ENCODE assay signal across 8 cellular contexts in the genomic region with DNA sequence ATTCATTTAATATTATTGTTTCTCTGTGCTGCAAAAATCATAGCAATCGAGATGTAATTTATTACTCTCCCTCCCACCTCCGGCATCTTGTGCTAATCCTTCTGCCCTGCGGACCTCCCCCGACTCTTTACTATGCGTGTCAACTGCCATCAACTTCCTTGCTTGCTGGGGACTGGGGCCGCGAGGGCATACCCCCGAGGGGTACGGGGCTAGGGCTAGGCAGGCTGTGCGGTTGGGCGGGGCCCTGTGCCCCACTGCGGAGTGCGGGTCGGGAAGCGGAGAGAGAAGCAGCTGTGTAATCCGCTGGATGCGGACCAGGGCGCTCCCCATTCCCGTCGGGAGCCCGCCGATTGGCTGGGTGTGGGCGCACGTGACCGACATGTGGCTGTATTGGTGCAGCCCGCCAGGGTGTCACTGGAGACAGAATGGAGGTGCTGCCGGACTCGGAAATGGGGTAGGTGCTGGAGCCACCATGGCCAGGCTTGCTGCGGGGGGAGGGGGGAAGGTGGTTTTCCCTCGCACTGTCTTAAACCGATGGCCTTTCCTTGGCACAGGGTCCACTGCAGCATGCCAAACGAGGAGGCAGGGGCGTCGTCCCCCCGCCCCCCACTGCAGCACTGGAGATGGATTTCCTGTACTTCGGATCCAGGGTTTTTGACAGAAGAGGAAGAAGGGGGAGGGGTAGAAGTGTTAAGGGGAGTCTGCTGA. TPM values are rescaled to one million over a fixed set of nuclear protein-coding genes. Genes with fewer than 3 reads are reported as not detected.
DNase-seq lines count a peak whose midpoint lies in the region; ATAC-seq and TF ChIP-seq lines count a peak whose summit lies in the region.

A gene (plus strand): TSS at position 414 of the 708 bp plus-strand sequence. CDS start 17,006 bp downstream, outside the sequence.

- H3K4me1 ChIP-seq in ACC112 (ENCODE audit: control insufficient read depth, insufficient read depth, low read length, unreplicated experiment) (peaks cover 18% of the 10 kb centered on the region), spleen (peaks cover 12 to 63% (median 30%) of the 10 kb centered on the region in 6 donors)

- H3K27ac ChIP-seq in ACC112 (ENCODE audit: low read depth, low read length) (peak within 1 kb of the TSS; percentile 34), spleen (peak within 1 kb of the TSS in 7 of 8 donors; percentile 47 to 86 (median 73))

- no peaks in the 10 kb centered on the region for H3K9me3 ChIP-seq in spleen

- peak; percentile 50 for DNase-seq in NCI-H345 (lab: John Stamatoyannopoulos, UW)
- peak; percentile 51 for DNase-seq in activated CD4-positive, CD25-positive, alpha-beta regulatory T cell treated with anti-CD3 and anti-CD28 coated beads, Interleukin-2, amount 50 U/mL, for 16 hours (ENCODE audit: low read depth, low spot score)
- DNase-seq in central memory CD4-positive, alpha-beta T cell = peak; percentile 78
- peak; percentile 93 for DNase-seq in iris pigment epithelial cell (ENCODE audit: low read depth)
- peak; percentile 96 for DNase-seq in spleen

- H3K27me3 ChIP-seq in ACC112 (ENCODE audit: insufficient read depth, low read length) = no peaks in the 10 kb centered on the region
- H3K27me3 ChIP-seq in spleen (replicated peaks in 1 of 7) = no peaks in the 10 kb centered on the region

- peak; percentile 100 for ATAC-seq in GM18867 (IDR thresholded peaks at IDR 0.05; ENCODE audit: unreplicated experiment)
- ATAC-seq in HG03095 (IDR thresholded peaks at IDR 0.05; ENCODE audit: unreplicated experiment) = peak; percentile 99

- H3K36me3 ChIP-seq in ACC112 (ENCODE audit: insufficient read depth, low read length) = no peaks in the 10 kb centered on the region
- no peaks in the 10 kb centered on the region for H3K36me3 ChIP-seq in spleen

- 0 to 1% (median 1%) methylated on average over 33 to 36 of the region's 36 CpGs for WGBS in spleen, 5 donors

- peak within 1 kb of the TSS; percentile 83 for H2AFZ ChIP-seq in ACC112 (ENCODE audit: low read length, unreplicated experiment)

- H3K79me2 ChIP-seq in ACC112 (ENCODE audit: control insufficient read depth, insufficient read depth, low read length, unreplicated experiment) = peaks cover 33% of the 10 kb centered on the region

- H3K4me3 ChIP-seq in ACC112 (ENCODE audit: low read depth, low read length) (peak within 1 kb of the TSS; percentile 87), spleen (peak within 1 kb of the TSS; percentile 41 to 86 (median 60))

- no peak for TF ChIP-seq POLR2A in spleen (IDR thresholded peaks at IDR 0.05)

- TF ChIP-seq CTCF in spleen (IDR thresholded peaks at IDR 0.05 in 8 of 11, conservative IDR thresholded peaks at IDR 0.05 in 3 of 11) = peak in 3 of 11 experiments; percentile 29 to 33 (median 31)

- intact Hi-C loops in spleen (cut with DNase I; ENCODE audit: low total_unique reads) = no loop called here

RNA-seq across cellular contexts. Expression of the gene that starts here (rescaled TPM):
- total RNA-seq in spleen = 10 to 100 TPM; 37.9 to 83.0 (median 58.5) TPM
- polyA plus RNA-seq in spleen = 1 to 10 TPM; 2.1 to 6.2 (median 2.5) TPM

Comparison
In these comparisons a context has a peak if more than half of its experiments do, and no peak if none do; other contexts are left out.
1. Peak in every context shown above with its lines: DNase-seq, ATAC-seq, H3K4me3 ChIP-seq and H3K27ac ChIP-seq.